In genomic region chr21:37605006-37605405, GRCh38 we compare ENCODE assay signal across 20 cellular contexts.
DNase-seq lines count a peak whose midpoint lies in the region; ATAC-seq, FAIRE-seq and TF ChIP-seq lines count a peak whose summit lies in the region.
"Had no signal": no experiment of that assay in that cellular context is flagged by ENCODE, and none has a peak within 500 bp of the region (broad histone marks: within the 10 kb centered on the region; RNA-seq: fewer than 3 reads in every experiment).

No MANE protein-coding gene starts in this region.

- H3K4me1 ChIP-seq in HEK293 (ENCODE audit: control insufficient read depth, insufficient read depth, low read length) (no peaks in the 10 kb centered on the region), IMR-90 (ENCODE audit: control insufficient read depth, insufficient read depth, low read length) (no peaks in the 10 kb centered on the region), H1 (replicated peaks in 1 of 4; ENCODE audit: control insufficient read depth in 3 of 4, insufficient read depth in 4 of 4, low read length in 3 of 4) (no peaks in the 10 kb centered on the region)
- H3K4me1 ChIP-seq: A549; BLaER1 treated with 17β-estradiol and CSF1 and Interleukin-3, amounts not matched to agents 10 nM and 100 nM; Caco-2 had no signal

- ATAC-seq in IMR-90 (ENCODE audit: low read depth), result no peak
- ATAC-seq: A549; CD8-positive, alpha-beta T cell had no signal

- no peak overlapping the region for H2AK9ac ChIP-seq in IMR-90 (replicated peaks; ENCODE audit: low read depth, low read length, poor library complexity)

- H4K5ac ChIP-seq in IMR-90 (ENCODE audit: low read depth, low read length), result no peak overlapping the region
- no peak overlapping the region for H4K5ac ChIP-seq in H1 (ENCODE audit: insufficient read length, low read depth, low read length)

- TF ChIP-seq EP300 in H1 (IDR thresholded peaks at IDR 0.05; ENCODE audit: borderline replicate concordance in 1 of 2, low read depth in 2 of 2, low read length in 2 of 2), result no peak

- CTCF ChIA-PET in HEK293 (lab: Yijun Ruan, JAX), result interaction anchor here (0.7 kb wide), 1 partner anchor 403 kb away, joined by 4 read pairs; no protein-coding TSS in a partner anchor
- CTCF ChIA-PET in IMR-90 (lab: Yijun Ruan, JAX), result no interaction called here
- CTCF ChIA-PET in H1 (lab: Charles Lee; ENCODE audit: partially characterized antibody), result no interaction called here

- H4K8ac ChIP-seq in IMR-90 (ENCODE audit: low read depth in 2 of 2, low read length in 2 of 2) (no peak overlapping the region), H1 (ENCODE audit: extremely low read depth, insufficient read depth, low read length) (no peak overlapping the region)

- in situ Hi-C loops in IMR-90 (cut with MboI; ENCODE audit: low sequenced_read_pairs), result no loop called here

- H3K9me1 ChIP-seq in IMR-90 (ENCODE audit: insufficient read depth, low read length), result 0 out of 2 replicates have a peak, but pooled peaks cover 2% of the 10 kb centered on the region

- H2BK15ac ChIP-seq in IMR-90 (ENCODE audit: low read depth, low read length) (no peak overlapping the region), H1 (ENCODE audit: low read length) (no peak overlapping the region)

- H2BK20ac ChIP-seq in IMR-90 (ENCODE audit: low read depth, low read length) (no peak overlapping the region), H1 (ENCODE audit: low read length) (no peak overlapping the region)

- H3K36me3 ChIP-seq in HEK293 (ENCODE audit: control insufficient read depth in 2 of 2, insufficient read depth in 1 of 2, low read length in 2 of 2) (no peaks in the 10 kb centered on the region; a peak in 1 of 3 replicates), IMR-90 (ENCODE audit: control insufficient read depth, insufficient read depth, low read length) (no peaks in the 10 kb centered on the region), H1 (ENCODE audit: control insufficient read depth in 2 of 4, insufficient read depth in 4 of 4, low read length in 3 of 4) (no peaks in the 10 kb centered on the region)
- H3K36me3 ChIP-seq: BLaER1 treated with 17β-estradiol and CSF1 and Interleukin-3, amounts not matched to agents 10 nM and 100 nM had no signal

- H4K20me1 ChIP-seq in IMR-90 (ENCODE audit: insufficient read depth, low read length) (no peaks in the 10 kb centered on the region), H1 (replicated peaks in 1 of 2; ENCODE audit: control insufficient read depth in 1 of 2, insufficient read depth in 2 of 2, low read length in 2 of 2) (no peaks in the 10 kb centered on the region)
- H4K20me1 ChIP-seq: BLaER1 treated with 17β-estradiol and CSF1 and Interleukin-3, amounts not matched to agents 10 nM and 100 nM had no signal

- H4K91ac ChIP-seq in IMR-90 (ENCODE audit: insufficient read depth, low read depth, low read length) (no peak overlapping the region), H1 (replicated peaks; ENCODE audit: insufficient read length, low read length) (no peak overlapping the region)

- no peak overlapping the region for H2AK5ac ChIP-seq in IMR-90 (ENCODE audit: low read depth, low read length)
- H2AK5ac ChIP-seq in H1 (ENCODE audit: low read depth, low read length), result no peak overlapping the region

- H3K79me2 ChIP-seq in H1 (ENCODE audit: control insufficient read depth in 1 of 2, insufficient read depth in 2 of 2, low read length in 2 of 2), result no peaks in the 10 kb centered on the region

- H3K9ac ChIP-seq in IMR-90 (ENCODE audit: low read depth, low read length) (no peak overlapping the region), H1 (replicated peaks in 1 of 4; ENCODE audit: extremely low read depth in 1 of 4, low read depth in 3 of 4, low read length in 3 of 4) (no peak overlapping the region)
- H3K9ac ChIP-seq: BLaER1 treated with 17β-estradiol and CSF1 and Interleukin-3, amounts not matched to agents 10 nM and 100 nM had no signal

- H3K27ac ChIP-seq in HEK293 (ENCODE audit: extremely low read depth, low read depth, low read length) (no peak overlapping the region), IMR-90 (ENCODE audit: insufficient read depth, low read length) (no peak overlapping the region), H1 (ENCODE audit: low read depth, low read length) (no peak overlapping the region)
- H3K27ac ChIP-seq: 22Rv1; A549; BLaER1 treated with 17β-estradiol and CSF1 and Interleukin-3, amounts not matched to agents 10 nM and 100 nM; C4-2B had no signal

- TF ChIP-seq CTCF in HEK293 (tag by site-specific recombination; IDR thresholded peaks at IDR 0.05) (no peak), IMR-90 (conservative IDR thresholded peaks at IDR 0.05; ENCODE audit: low read depth, low read length) (no peak), H1 (IDR thresholded peaks at IDR 0.05; ENCODE audit: control extremely low read depth in 1 of 3, insufficient read depth in 1 of 3, low read depth in 1 of 3, low read length in 3 of 3) (no peak)

- H3K23me2 ChIP-seq in H1 (ENCODE audit: low read depth, low read length), result peaks cover 10% of the 10 kb centered on the region; the same call in 1 of the 2 replicates

- peak overlapping the region; percentile 22 for H2BK5ac ChIP-seq in IMR-90 (ENCODE audit: low read depth, low read length, poor library complexity, severe bottlenecking)
- H2BK5ac ChIP-seq in H1 (ENCODE audit: low read depth, low read length), result no peak overlapping the region; the same call in 1 of the 2 replicates

- no peak overlapping the region for H2BK12ac ChIP-seq in H1 (ENCODE audit: low read depth, low read length)

- intact Hi-C loops in IMR-90 (cut with micrococcal nuclease), result no loop called here

- FAIRE-seq in H1 (lab: Jason Lieb, UNC) (no peak), RCC 7860 (lab: Jason Lieb, UNC) (no peak)
- FAIRE-seq: A549, D721Med, G401.6, GM12891, GM19239 had no signal

- H3K27me3 ChIP-seq in IMR-90 (ENCODE audit: control insufficient read depth, insufficient read depth, low read length) (peaks cover 34% of the 10 kb centered on the region), H1 (replicated peaks in 1 of 4; ENCODE audit: control insufficient read depth in 3 of 4, extremely low read depth in 1 of 4, insufficient read depth in 3 of 4, low read length in 3 of 4) (no peaks in the 10 kb centered on the region)
- H3K27me3 ChIP-seq: BLaER1 treated with 17β-estradiol and CSF1 and Interleukin-3, amounts not matched to agents 10 nM and 100 nM had no signal

- H3K79me1 ChIP-seq in IMR-90 (ENCODE audit: low read depth in 1 of 2, low read length in 2 of 2) (no peaks in the 10 kb centered on the region), H1 (ENCODE audit: low read depth, low read length) (0 out of 2 replicates have a peak, but pooled peaks cover 4% of the 10 kb centered on the region)

- no peak overlapping the region for H2BK120ac ChIP-seq in IMR-90 (ENCODE audit: low read depth, low read length)
- no peak overlapping the region for H2BK120ac ChIP-seq in H1 (replicated peaks; ENCODE audit: low read depth, low read length)

- H3K18ac ChIP-seq in IMR-90 (ENCODE audit: low read depth, low read length) (no peak overlapping the region), H1 (ENCODE audit: extremely low read depth, low read length) (no peak overlapping the region)

- no TSS peak for BruUV-seq in IMR-90 (replicated peaks; lab: Mats Ljungman, UMichigan)

- TF ChIP-seq RAD21 in IMR-90 (IDR thresholded peaks at IDR 0.05; ENCODE audit: low read length), result no peak
- TF ChIP-seq RAD21 in H1 (IDR thresholded peaks at IDR 0.05 in 1 of 2, conservative IDR thresholded peaks at IDR 0.05 in 1 of 2; ENCODE audit: low read depth in 2 of 2, low read length in 2 of 2), result no peak

- H3K4me2 ChIP-seq in IMR-90 (ENCODE audit: low read depth, low read length) (no peak overlapping the region), H1 (ENCODE audit: insufficient read depth in 1 of 2, low read depth in 2 of 2, low read length in 2 of 2) (no peak overlapping the region)
- H3K4me2 ChIP-seq: A549; BLaER1 treated with 17β-estradiol and CSF1 and Interleukin-3, amounts not matched to agents 10 nM and 100 nM had no signal

- DNase-seq in IMR-90 (no peak), H1 (ENCODE audit: low read depth in 1 of 2, low spot score in 2 of 2) (no peak), RCC 7860 (ENCODE audit: low spot score) (no peak)
- DNase-seq in stimulated activated CD4-positive, alpha-beta T cell treated with anti-CD3 and anti-CD28 coated beads, Interleukin-4, amount 100 ng/mL, for 24 hours, result no peak
- DNase-seq: AML-193; Caco-2; Calu3; CD4-positive, alpha-beta T cell; CD8-positive, alpha-beta T cell; DMS79 treated with DMSO at 0.1 percent for 48 hours; GF-D8 had no signal

- H3K14ac ChIP-seq in IMR-90 (replicated peaks; ENCODE audit: low read depth, low read length) (no peak overlapping the region), H1 (ENCODE audit: insufficient read length) (no peak overlapping the region)

- no peaks in the 10 kb centered on the region for H3K9me3 ChIP-seq in HEK293 (ENCODE audit: control insufficient read depth, insufficient read depth, low read depth, low read length)
- no peaks in the 10 kb centered on the region for H3K9me3 ChIP-seq in IMR-90 (ENCODE audit: control insufficient read depth, insufficient read depth, low read length)
- H3K9me3 ChIP-seq in H1 (ENCODE audit: insufficient read depth in 2 of 2, low read depth in 1 of 2, low read length in 1 of 2), result no peaks in the 10 kb centered on the region
- H3K9me3 ChIP-seq: A549; BLaER1 treated with 17β-estradiol and CSF1 and Interleukin-3, amounts not matched to agents 10 nM and 100 nM; Caco-2 had no signal

- no peak overlapping the region for H3K4me3 ChIP-seq in HEK293 (ENCODE audit: low read depth, low read length)
- H3K4me3 ChIP-seq in IMR-90 (ENCODE audit: insufficient read depth, low read depth, low read length), result no peak overlapping the region
- H3K4me3 ChIP-seq in H1 (ENCODE audit: extremely low read depth in 1 of 4, insufficient read depth in 2 of 4, low read depth in 3 of 4, low read length in 4 of 4), result no peak overlapping the region
- H3K4me3 ChIP-seq: A549; BLaER1 treated with 17β-estradiol and CSF1 and Interleukin-3, amounts not matched to agents 10 nM and 100 nM had no signal

- dilution Hi-C loops in IMR-90 (cut with HindIII; ENCODE audit: low sequenced_read_pairs, unreplicated experiment), result no loop called here

- TF ChIP-seq POLR2A in IMR-90 (IDR thresholded peaks at IDR 0.05; ENCODE audit: low read depth, low read length) (no peak), H1 (IDR thresholded peaks at IDR 0.05; ENCODE audit: control extremely low read depth in 1 of 2, low read depth in 2 of 2, low read length in 2 of 2) (no peak)

- POLR2A ChIA-PET in HEK293 (lab: Yijun Ruan, JAX), result no interaction called here
- POLR2A ChIA-PET in IMR-90 (lab: Charles Lee; ENCODE audit: unreplicated experiment), result no interaction called here
- POLR2A ChIA-PET in H1 (lab: Charles Lee; ENCODE audit: partially characterized antibody), result interaction anchor here (1.0 kb wide), 1 partner anchor 41 kb away, joined by 3 read pairs; no protein-coding TSS in a partner anchor

- no peak overlapping the region for H3K23ac ChIP-seq in IMR-90 (ENCODE audit: low read depth, low read length)
- H3K23ac ChIP-seq in H1 (ENCODE audit: insufficient read length), result no peak overlapping the region

- H3K4ac ChIP-seq in IMR-90 (ENCODE audit: low read depth, low read length) (no peak overlapping the region), H1 (replicated peaks; ENCODE audit: insufficient read length, low read depth, low read length) (no peak overlapping the region)

- H2AFZ ChIP-seq in IMR-90 (replicated peaks; ENCODE audit: low read length, poor library complexity), result no peak overlapping the region
- no peak overlapping the region for H2AFZ ChIP-seq in H1 (ENCODE audit: low read length)

- H3K56ac ChIP-seq in IMR-90 (ENCODE audit: extremely low read depth, insufficient read depth, low read length) (no peak overlapping the region), H1 (replicated peaks; ENCODE audit: insufficient read length, low read depth, low read length) (peak overlapping the region; percentile 1)
